In genomic region chr14:52238682-52239081, GRCh38 we compare ENCODE assay signal across 28 cellular contexts. TPM values are rescaled to one million over a fixed set of nuclear protein-coding genes. Genes with fewer than 3 reads are reported as not detected.
"Had no signal": no experiment of that assay in that cellular context is flagged by ENCODE, and none has a peak within 500 bp of the region (broad histone marks: within the 10 kb centered on the region; RNA-seq: fewer than 3 reads in every experiment).

No MANE protein-coding gene starts in this region.

- H3K36me3 Mint-ChIP-seq: stimulated activated effector memory CD8-positive, alpha-beta T cell treated with anti-CD3 and anti-CD28 coated beads, Interleukin-12 subunit alpha, Interleukin-12 subunit beta, amount 100 ng/mL, for 72 hours; stimulated activated memory B cell treated with anti-CD40 and anti-IgM and Interleukin-4, amounts not matched to agents 10 μg/mL and 1 μg/mL and 100 μg/mL, for 72 hours; stimulated activated naive B cell treated with anti-CD40 and anti-IgM and Interleukin-4, amounts not matched to agents 10 μg/mL and 1 μg/mL and 100 μg/mL, for 72 hours; type B pancreatic cell had no signal

- H3K9me3 Mint-ChIP-seq: stimulated activated effector memory CD8-positive, alpha-beta T cell treated with anti-CD3 and anti-CD28 coated beads, Interleukin-12 subunit alpha, Interleukin-12 subunit beta, amount 100 ng/mL, for 72 hours; stimulated activated memory B cell treated with anti-CD40 and anti-IgM and Interleukin-4, amounts not matched to agents 10 μg/mL and 1 μg/mL and 100 μg/mL, for 72 hours; stimulated activated naive B cell treated with anti-CD40 and anti-IgM and Interleukin-4, amounts not matched to agents 10 μg/mL and 1 μg/mL and 100 μg/mL, for 72 hours; stimulated activated naive CD8-positive, alpha-beta T cell treated with anti-CD3 and anti-CD28 coated beads, Interleukin-15, amount 100 ng/mL, for 72 hours; stimulated activated naive CD8-positive, alpha-beta T cell treated with anti-CD3 and anti-CD28 coated beads, Interleukin-15, Interleukin-2, amounts not matched to agents 100 ng/mL and 50 ng/mL, for 24 hours had no signal

- H3K36me3 ChIP-seq: stomach, suprapubic skin, thoracic aorta, thyroid gland, tibial artery, tibial nerve, transverse colon, upper lobe of left lung, upper lobe of right lung, uterus, vagina had no signal

- ATAC-seq: stimulated activated effector memory CD8-positive, alpha-beta T cell treated with anti-CD3 and anti-CD28 coated beads, Interleukin-12 subunit alpha, Interleukin-12 subunit beta, amount 100 ng/mL, for 72 hours; stimulated activated memory B cell treated with anti-CD40 and anti-IgM and Interleukin-4, amounts not matched to agents 10 μg/mL and 1 μg/mL and 100 μg/mL, for 72 hours; stimulated activated naive B cell treated with anti-CD40 and anti-IgM and Interleukin-4, amounts not matched to agents 10 μg/mL and 1 μg/mL and 100 μg/mL, for 72 hours; stimulated activated naive CD8-positive, alpha-beta T cell treated with anti-CD3 and anti-CD28 coated beads, Interleukin-15, amount 100 ng/mL, for 72 hours; stimulated activated naive CD8-positive, alpha-beta T cell treated with anti-CD3 and anti-CD28 coated beads, Interleukin-15, Interleukin-2, amounts not matched to agents 100 U/mL and 50 U/mL, for 24 hours; upper lobe of right lung had no signal

- H3K27ac Mint-ChIP-seq: stimulated activated effector memory CD8-positive, alpha-beta T cell treated with anti-CD3 and anti-CD28 coated beads, Interleukin-12 subunit alpha, Interleukin-12 subunit beta, amount 100 ng/mL, for 72 hours; stimulated activated memory B cell treated with anti-CD40 and anti-IgM and Interleukin-4, amounts not matched to agents 10 μg/mL and 1 μg/mL and 100 μg/mL, for 72 hours; stimulated activated naive B cell treated with anti-CD40 and anti-IgM and Interleukin-4, amounts not matched to agents 10 μg/mL and 1 μg/mL and 100 μg/mL, for 72 hours; stimulated activated naive CD8-positive, alpha-beta T cell treated with anti-CD3 and anti-CD28 coated beads, Interleukin-15, amount 100 ng/mL, for 72 hours; stimulated activated naive CD8-positive, alpha-beta T cell treated with anti-CD3 and anti-CD28 coated beads, Interleukin-15, Interleukin-2, amounts not matched to agents 100 ng/mL and 50 ng/mL, for 24 hours; type B pancreatic cell had no signal

- H3K4me3 Mint-ChIP-seq: stimulated activated effector memory CD8-positive, alpha-beta T cell treated with anti-CD3 and anti-CD28 coated beads, Interleukin-12 subunit alpha, Interleukin-12 subunit beta, amount 100 ng/mL, for 72 hours; stimulated activated memory B cell treated with anti-CD40 and anti-IgM and Interleukin-4, amounts not matched to agents 10 μg/mL and 1 μg/mL and 100 μg/mL, for 72 hours; stimulated activated naive B cell treated with anti-CD40 and anti-IgM and Interleukin-4, amounts not matched to agents 10 μg/mL and 1 μg/mL and 100 μg/mL, for 72 hours; stimulated activated naive CD8-positive, alpha-beta T cell treated with anti-CD3 and anti-CD28 coated beads, Interleukin-15, amount 100 ng/mL, for 72 hours; stimulated activated naive CD8-positive, alpha-beta T cell treated with anti-CD3 and anti-CD28 coated beads, Interleukin-15, Interleukin-2, amounts not matched to agents 100 ng/mL and 50 ng/mL, for 24 hours; type B pancreatic cell had no signal

- H3K27ac ChIP-seq: stomach, suprapubic skin, testis, thoracic aorta, thyroid gland, tibial artery, tibial nerve, transverse colon, upper lobe of left lung, upper lobe of right lung, uterus, vagina had no signal

- DNase-seq: stimulated activated CD4-positive, alpha-beta T cell treated with anti-CD3 and anti-CD28 coated beads, Interleukin-2, amount 100 ng/mL, for 48 hours; stimulated activated CD4-positive, alpha-beta T cell treated with anti-CD3 and anti-CD28 coated beads, Interleukin-4, amount 100 ng/mL, for 1 hour; stimulated activated CD4-positive, alpha-beta T cell treated with anti-CD3 and anti-CD28 coated beads, Interleukin-4, amount 100 ng/mL, for 24 hours; stimulated activated CD4-positive, alpha-beta T cell treated with anti-CD3 and anti-CD28 coated beads, Interleukin-4, amount 100 ng/mL, for 4 hours; stimulated activated CD8-positive, alpha-beta memory T cell treated with anti-CD3 and anti-CD28 coated beads, Interleukin-4, amount 100 ng/mL, for 48 hours; stimulated activated naive B cell treated with anti-CD40 and anti-IgM and Interleukin-4, amounts not matched to agents 10 μg/mL and 1 μg/mL and 100 μg/mL, for 72 hours; stimulated activated naive CD4-positive, alpha-beta T cell; stimulated activated naive CD4-positive, alpha-beta T cell treated with Interleukin-2 at 50 U/mL for 16 hours; stimulated activated naive CD8-positive, alpha-beta T cell treated with anti-CD3 and anti-CD28 coated beads, Interleukin-15, amount 100 ng/mL, for 72 hours; stimulated activated naive CD8-positive, alpha-beta T cell treated with anti-CD3 and anti-CD28 coated beads, Interleukin-15, Interleukin-2, amounts not matched to agents 100 U/mL and 50 U/mL, for 24 hours; stomach; substantia nigra; testis; thyroid gland; tibial artery; transverse colon; trophoblast cell; upper lobe of left lung; upper lobe of right lung; uterus had no signal

- H3K27me3 ChIP-seq: stomach, testis, thyroid gland, tibial artery, tibial nerve, transverse colon, upper lobe of left lung, uterus, vagina had no signal

- H3K27me3 Mint-ChIP-seq: stimulated activated naive CD8-positive, alpha-beta T cell treated with anti-CD3 and anti-CD28 coated beads, Interleukin-15, amount 100 ng/mL, for 72 hours; stimulated activated naive CD8-positive, alpha-beta T cell treated with anti-CD3 and anti-CD28 coated beads, Interleukin-15, Interleukin-2, amounts not matched to agents 100 ng/mL and 50 ng/mL, for 24 hours had no signal

- H3K4me3 ChIP-seq: stomach, suprapubic skin, testis, thoracic aorta, thyroid gland, tibial artery, tibial nerve, transverse colon, upper lobe of left lung, upper lobe of right lung, uterus, vagina had no signal

- H3K9me3 ChIP-seq: stomach, suprapubic skin, testis, thoracic aorta, thyroid gland, tibial artery, tibial nerve, transverse colon, upper lobe of left lung, upper lobe of right lung, uterus, vagina had no signal

RNA-seq across cellular contexts. Expression of gene PTGDR, which starts 28.8 kb away (rescaled TPM):
- polyA plus RNA-seq: stomach had no signal
